ENCODE assay signal across 10 cellular contexts in the genomic region with DNA sequence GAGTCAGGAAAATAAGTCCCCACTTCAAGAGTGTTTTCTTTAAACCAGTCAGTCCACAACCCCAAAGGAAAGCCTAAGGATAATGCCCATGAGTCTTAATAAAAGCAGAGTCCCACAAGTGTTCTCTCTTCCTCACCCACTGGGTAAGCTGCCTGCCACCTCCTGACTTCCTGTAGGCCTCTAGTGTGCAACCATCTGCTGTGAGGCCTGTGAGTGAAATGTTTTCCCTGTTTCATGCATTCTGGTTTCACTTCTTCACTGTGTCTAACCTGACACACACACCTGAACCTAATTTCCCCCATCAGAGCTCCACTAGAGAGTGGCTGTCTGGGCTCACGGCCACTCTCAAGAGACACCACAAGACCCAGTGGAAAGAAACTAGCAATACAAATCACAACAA. TPM values are rescaled to one million over a fixed set of nuclear protein-coding genes. Genes with fewer than 3 reads are reported as not detected.
A peak's percentile ranks its signal among the peaks of the same experiment; 100 is the strongest.
DNase-seq lines count a peak whose midpoint lies in the region; ATAC-seq and TF ChIP-seq lines count a peak whose summit lies in the region.
"Had no signal": no experiment of that assay in that cellular context is flagged by ENCODE, and none has a peak within 500 bp of the region (broad histone marks: within the 10 kb centered on the region; RNA-seq: fewer than 3 reads in every experiment).

No MANE protein-coding gene starts in this region.

- no peak overlapping the region for H2AFZ ChIP-seq in SK-N-SH (ENCODE audit: low read depth)

- H3K4me3 Mint-ChIP-seq in activated CD8-positive, alpha-beta T cell treated with anti-CD3 and anti-CD28 coated beads, Interleukin-2, amount 10 ng/mL, durations not matched to agents 7 days and 5 days: peak overlapping the region; percentile 2
- H3K4me3 Mint-ChIP-seq in stimulated activated naive B cell treated with anti-CD40 and anti-IgM and Interleukin-4, amounts not matched to agents 10 μg/mL and 1 μg/mL and 100 μg/mL, for 72 hours: peak overlapping the region; percentile 40 to 54

- H3K4me1 ChIP-seq in SK-N-SH (ENCODE audit: control insufficient read depth in 1 of 2, insufficient read depth in 2 of 2, low read depth in 1 of 2, low read length in 1 of 2) (peaks cover 0 to 10% of the 10 kb centered on the region in 2 experiments; a peak in 1 of 4 replicates), uterus (no peaks in the 10 kb centered on the region)

- peak overlapping the region in 1 of 2 experiments; percentile 50; a peak in 2 of 4 replicates for H3K27ac ChIP-seq in SK-N-SH (ENCODE audit: low read depth in 2 of 2, low read length in 1 of 2)
- H3K27ac ChIP-seq in uterus: no peak overlapping the region
- H3K27ac ChIP-seq: SJSA1 had no signal

- peak overlapping the region; percentile 90 for H3K27ac Mint-ChIP-seq in activated CD8-positive, alpha-beta T cell treated with anti-CD3 and anti-CD28 coated beads, Interleukin-2, amount 10 ng/mL, durations not matched to agents 7 days and 5 days
- peak overlapping the region; percentile 96 for H3K27ac Mint-ChIP-seq in stimulated activated naive B cell treated with anti-CD40 and anti-IgM and Interleukin-4, amounts not matched to agents 10 μg/mL and 1 μg/mL and 100 μg/mL, for 72 hours

- no peaks in the 10 kb centered on the region for H3K27me3 Mint-ChIP-seq in activated CD8-positive, alpha-beta T cell treated with anti-CD3 and anti-CD28 coated beads, Interleukin-2, amount 10 ng/mL, durations not matched to agents 7 days and 5 days (ENCODE audit: low read depth)
- H3K27me3 Mint-ChIP-seq in stimulated activated naive B cell treated with anti-CD40 and anti-IgM and Interleukin-4, amounts not matched to agents 10 μg/mL and 1 μg/mL and 100 μg/mL, for 72 hours: no peaks in the 10 kb centered on the region

- H3K79me2 ChIP-seq in SK-N-SH (ENCODE audit: insufficient read depth): no peaks in the 10 kb centered on the region

- intact Hi-C loops in uterus (cut with DNase I; ENCODE audit: low total_unique reads): no loop called here

- no peak overlapping the region for H3K9ac ChIP-seq in SK-N-SH

- TF ChIP-seq CTCF in SK-N-SH (IDR thresholded peaks at IDR 0.05) (no peak), uterus (IDR thresholded peaks at IDR 0.05) (no peak)

- no peak for TF ChIP-seq RAD21 in SK-N-SH (IDR thresholded peaks at IDR 0.05; ENCODE audit: low read length)

- no peaks in the 10 kb centered on the region for H3K9me2 ChIP-seq in SK-N-SH

- peaks cover 24% of the 10 kb centered on the region for H3K36me3 Mint-ChIP-seq in activated CD8-positive, alpha-beta T cell treated with anti-CD3 and anti-CD28 coated beads, Interleukin-2, amount 10 ng/mL, durations not matched to agents 7 days and 5 days (ENCODE audit: low read depth)
- no peaks in the 10 kb centered on the region for H3K36me3 Mint-ChIP-seq in stimulated activated naive B cell treated with anti-CD40 and anti-IgM and Interleukin-4, amounts not matched to agents 10 μg/mL and 1 μg/mL and 100 μg/mL, for 72 hours

- H3K4me3 ChIP-seq in SK-N-SH (ENCODE audit: low read depth in 2 of 2, low read length in 1 of 2): no peak overlapping the region
- no peak overlapping the region for H3K4me3 ChIP-seq in uterus
- H3K4me3 ChIP-seq: SJSA1 had no signal

- TF ChIP-seq POLR2A in uterus (IDR thresholded peaks at IDR 0.05): no peak

- peaks cover 5% of the 10 kb centered on the region for H3K9me3 Mint-ChIP-seq in activated CD8-positive, alpha-beta T cell treated with anti-CD3 and anti-CD28 coated beads, Interleukin-2, amount 10 ng/mL, durations not matched to agents 7 days and 5 days (ENCODE audit: insufficient read depth)
- peaks cover 0 to 3% of the 10 kb centered on the region in 2 donors for H3K9me3 Mint-ChIP-seq in stimulated activated naive B cell treated with anti-CD40 and anti-IgM and Interleukin-4, amounts not matched to agents 10 μg/mL and 1 μg/mL and 100 μg/mL, for 72 hours

- H3K36me3 ChIP-seq in SK-N-SH (replicated peaks in 1 of 2; ENCODE audit: control insufficient read depth in 1 of 2, insufficient read depth in 2 of 2, low read length in 1 of 2) (no peaks in the 10 kb centered on the region), uterus (no peaks in the 10 kb centered on the region)
- H3K36me3 ChIP-seq: SJSA1 had no signal

- POLR2A ChIA-PET in activated CD8-positive, alpha-beta T cell treated with anti-CD3 and anti-CD28 coated beads, Interleukin-2, amount 10 ng/mL, durations not matched to agents 7 days and 5 days (lab: Charles Lee): interaction anchor here (1.0 to 1.7 kb wide), 4 partner anchors 15 to 95 kb away, joined by 3 to 4 read pairs (median 3); no protein-coding TSS in a partner anchor
- POLR2A ChIA-PET in SK-N-SH (lab: Yijun Ruan, JAX): interaction anchor here (1.6 kb wide), 1 partner anchor 39 kb away, joined by 4 read pairs; a partner anchor contains a TSS

- H3K9me3 ChIP-seq in SK-N-SH: no peaks in the 10 kb centered on the region
- no peaks in the 10 kb centered on the region for H3K9me3 ChIP-seq in uterus
- H3K9me3 ChIP-seq: SJSA1 had no signal

- ATAC-seq in activated CD4-positive, CD25-positive, alpha-beta regulatory T cell treated with anti-CD3 and anti-CD28 coated beads, Interleukin-2, amount 50 U/mL, for 24 hours: peak; percentile 70 to 76
- ATAC-seq in HG03159 (IDR thresholded peaks at IDR 0.05; ENCODE audit: unreplicated experiment): peak; percentile 98
- peak; percentile 46 for ATAC-seq in activated CD8-positive, alpha-beta T cell treated with anti-CD3 and anti-CD28 coated beads, Interleukin-2, amount 10 ng/mL, durations not matched to agents 7 days and 5 days
- peak; percentile 97 for ATAC-seq in stimulated activated naive B cell treated with anti-CD40 and anti-IgM and Interleukin-4, amounts not matched to agents 10 μg/mL and 1 μg/mL and 100 μg/mL, for 72 hours (replicated peaks)

- peaks cover 89% of the 10 kb centered on the region for H3K4me1 Mint-ChIP-seq in activated CD8-positive, alpha-beta T cell treated with anti-CD3 and anti-CD28 coated beads, Interleukin-2, amount 10 ng/mL, durations not matched to agents 7 days and 5 days (ENCODE audit: low read depth)
- H3K4me1 Mint-ChIP-seq in stimulated activated naive B cell treated with anti-CD40 and anti-IgM and Interleukin-4, amounts not matched to agents 10 μg/mL and 1 μg/mL and 100 μg/mL, for 72 hours: peaks cover 31 to 64% of the 10 kb centered on the region in 2 donors

- no peaks in the 10 kb centered on the region for H3F3A ChIP-seq in SK-N-SH (replicated peaks; ENCODE audit: insufficient read depth)

- WGBS in SK-N-SH (ENCODE audit: low lambda C conversion rate): 29% methylated on average over 1 of the region's 1 CpG

- H4K20me1 ChIP-seq in SK-N-SH (ENCODE audit: insufficient read depth): no peaks in the 10 kb centered on the region

- H3K4me2 ChIP-seq in SK-N-SH: no peak overlapping the region

- TF ChIP-seq EP300 in SK-N-SH (IDR thresholded peaks at IDR 0.05; ENCODE audit: borderline replicate concordance in 1 of 2, low read depth in 1 of 2, low read length in 1 of 2): no peak

- CTCF ChIA-PET in activated CD8-positive, alpha-beta T cell treated with anti-CD3 and anti-CD28 coated beads, Interleukin-2, amount 10 ng/mL, durations not matched to agents 7 days and 5 days (lab: Charles Lee): interaction anchor here (1.3 to 2.4 kb wide), 5 partner anchors 15 to 213 kb away, joined by 4 to 12 read pairs (median 8); no protein-coding TSS in a partner anchor
- CTCF ChIA-PET in SK-N-SH (lab: Yijun Ruan, JAX): interaction anchor here (1.1 to 2.7 kb wide), 5 partner anchors 14 to 236 kb away, joined by 3 to 14 read pairs (median 8); no protein-coding TSS in a partner anchor

- DNase-seq in activated CD4-positive, CD25-positive, alpha-beta regulatory T cell treated with anti-CD3 and anti-CD28 coated beads, Interleukin-2, amount 50 U/mL, for 72 hours: no peak
- DNase-seq in activated CD8-positive, alpha-beta T cell treated with anti-CD3 and anti-CD28 coated beads, Interleukin-2, amount 10 ng/mL, durations not matched to agents 7 days and 5 days: peak; percentile 56
- DNase-seq in stimulated activated naive B cell treated with anti-CD40 and anti-IgM and Interleukin-4, amounts not matched to agents 10 μg/mL and 1 μg/mL and 100 μg/mL, for 72 hours: peak; percentile 54
- DNase-seq in SK-N-SH: no peak
- no peak for DNase-seq in uterus
- DNase-seq in NCI-H345 treated with DMSO at 0.1 percent for 48 hours (lab: John Stamatoyannopoulos, UW; ENCODE audit: unreplicated experiment): no peak

- H3K27me3 ChIP-seq in SK-N-SH (ENCODE audit: insufficient read depth) (no peaks in the 10 kb centered on the region), uterus (no peaks in the 10 kb centered on the region)
- H3K27me3 ChIP-seq: SJSA1 had no signal

TF ChIP-seq in SK-N-SH, 30 proteins besides CTCF, POLR2A, EP300 and RAD21:
- no peak for TF ChIP-seq FOXJ3 (CRISPR knock-in tag; IDR thresholded peaks at IDR 0.05)
- TF ChIP-seq MXI1 (IDR thresholded peaks at IDR 0.05; ENCODE audit: low read depth, low read length): no peak
- TF ChIP-seq, protein P1, sequence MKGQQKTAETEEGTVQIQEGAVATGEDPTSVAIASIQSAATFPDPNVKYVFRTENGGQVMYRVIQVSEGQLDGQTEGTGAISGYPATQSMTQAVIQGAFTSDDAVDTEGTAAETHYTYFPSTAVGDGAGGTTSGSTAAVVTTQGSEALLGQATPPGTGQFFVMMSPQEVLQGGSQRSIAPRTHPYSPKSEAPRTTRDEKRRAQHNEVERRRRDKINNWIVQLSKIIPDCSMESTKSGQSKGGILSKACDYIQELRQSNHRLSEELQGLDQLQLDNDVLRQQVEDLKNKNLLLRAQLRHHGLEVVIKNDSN (IDR thresholded peaks at IDR 0.05; ENCODE audit: borderline replicate concordance, low read depth): no peak
- no peak for TF ChIP-seq EZH2phosphoT487 (IDR thresholded peaks at IDR 0.05; ENCODE audit: borderline replicate concordance, low read depth)
- TF ChIP-seq, protein P2, sequence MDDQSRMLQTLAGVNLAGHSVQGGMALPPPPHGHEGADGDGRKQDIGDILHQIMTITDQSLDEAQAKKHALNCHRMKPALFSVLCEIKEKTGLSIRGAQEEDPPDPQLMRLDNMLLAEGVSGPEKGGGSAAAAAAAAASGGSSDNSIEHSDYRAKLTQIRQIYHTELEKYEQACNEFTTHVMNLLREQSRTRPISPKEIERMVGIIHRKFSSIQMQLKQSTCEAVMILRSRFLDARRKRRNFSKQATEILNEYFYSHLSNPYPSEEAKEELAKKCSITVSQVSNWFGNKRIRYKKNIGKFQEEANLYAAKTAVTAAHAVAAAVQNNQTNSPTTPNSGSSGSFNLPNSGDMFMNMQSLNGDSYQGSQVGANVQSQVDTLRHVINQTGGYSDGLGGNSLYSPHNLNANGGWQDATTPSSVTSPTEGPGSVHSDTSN (IDR thresholded peaks at IDR 0.05): no peak
TF ChIP-seq in SK-N-SH: peak in this region for 0.

RNA-seq across cellular contexts. Expression of a gene that starts 38.9 kb away (rescaled TPM):
- total RNA-seq in activated CD8-positive, alpha-beta T cell treated with anti-CD3 and anti-CD28 coated beads, Interleukin-2, amount 10 ng/mL, durations not matched to agents 7 days and 5 days: not detected
- 0.02 TPM in 1 of 2 replicates, not detected in the other for polyA plus RNA-seq in SK-N-SH (2012; rRNA removed)
- 0.04 TPM in 1 of 2 replicates, not detected in the other for polyA plus RNA-seq in SK-N-SH (2012; cell fraction: cytosol; rRNA removed)
- not detected in 2 replicates for polyA plus RNA-seq in SK-N-SH (2012; cell fraction: nucleus; rRNA removed)
- 1 to 10 TPM in 2 of 4 donors, not detected in 2; 4.6 to 6.4 TPM for total RNA-seq in uterus
- total RNA-seq: glomerular endothelial cell, SJSA1 had no signal

Comparison
In these comparisons a context has a peak if more than half of its experiments do, and no peak if none do; other contexts are left out.
1. ATAC-seq: peak in every context shown above with its lines; median percentile 98 in HG03159; 97 in stimulated activated naive B cell treated with anti-CD40 and anti-IgM and Interleukin-4, amounts not matched to agents 10 μg/mL and 1 μg/mL and 100 μg/mL, for 72 hours; 73 in activated CD4-positive, CD25-positive, alpha-beta regulatory T cell treated with anti-CD3 and anti-CD28 coated beads, Interleukin-2, amount 50 U/mL, for 24 hours; 46 in activated CD8-positive, alpha-beta T cell treated with anti-CD3 and anti-CD28 coated beads, Interleukin-2, amount 10 ng/mL, durations not matched to agents 7 days and 5 days.
2. DNase-seq: peak in activated CD8-positive, alpha-beta T cell treated with anti-CD3 and anti-CD28 coated beads, Interleukin-2, amount 10 ng/mL, durations not matched to agents 7 days and 5 days (single experiment) and stimulated activated naive B cell treated with anti-CD40 and anti-IgM and Interleukin-4, amounts not matched to agents 10 μg/mL and 1 μg/mL and 100 μg/mL, for 72 hours (single experiment); none in activated CD4-positive, CD25-positive, alpha-beta regulatory T cell treated with anti-CD3 and anti-CD28 coated beads, Interleukin-2, amount 50 U/mL, for 72 hours (single experiment), SK-N-SH (single experiment), uterus (0 of 2) and NCI-H345 treated with DMSO at 0.1 percent for 48 hours (single experiment).